8 cellular contexts compared by ENCODE assay signal in the genomic region with DNA sequence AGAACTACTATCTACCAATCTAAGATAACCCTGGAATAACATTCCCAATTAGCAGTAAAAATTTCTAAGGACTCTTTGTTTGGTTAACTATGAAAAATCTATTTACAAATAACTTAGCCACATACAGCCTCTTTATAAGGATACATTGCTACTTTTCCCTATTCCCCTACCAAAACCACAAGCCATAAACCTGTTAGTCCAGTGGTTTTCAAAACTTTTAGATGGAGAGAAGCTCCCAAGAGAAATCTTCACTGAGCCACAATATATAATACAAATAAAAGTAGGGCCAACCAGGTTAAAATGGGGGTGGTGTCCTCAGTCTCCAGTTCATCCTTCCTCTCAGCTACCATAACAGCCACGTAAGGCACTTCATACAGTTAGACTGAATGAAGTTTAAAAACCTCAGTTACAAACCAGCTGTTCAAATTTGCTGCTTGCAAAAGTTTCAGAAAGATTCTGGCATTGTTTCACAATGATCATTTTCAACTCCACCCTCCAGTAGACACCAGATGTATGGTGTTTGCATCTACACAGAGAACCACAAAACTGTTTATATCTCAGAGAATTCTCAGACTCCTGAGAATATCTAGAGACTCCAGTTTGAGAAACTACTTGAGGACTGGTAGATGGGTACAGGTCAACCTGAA. TPM values are rescaled to one million over a fixed set of nuclear protein-coding genes. Genes with fewer than 3 reads are reported as not detected.
DNase-seq lines count a peak whose midpoint lies in the region; ATAC-seq and TF ChIP-seq lines count a peak whose summit lies in the region.

No MANE protein-coding gene starts in this region.

- DNase-seq in AG20443 (ENCODE audit: low spot score) (peak; percentile 45), inferior parietal cortex (ENCODE audit: extremely low spot score) (no peak), HuH-7.5 (ENCODE audit: low spot score) (no peak)
- no peak for DNase-seq in activated CD4-positive, CD25-positive, alpha-beta regulatory T cell (lab: John Stamatoyannopoulos, UW)

- peak overlapping the region; percentile 74 for H3K27ac Mint-ChIP-seq in activated T-helper 17 cell treated with anti-CD3 and anti-CD28 coated beads, Interleukin-2, amount 50 U/mL, for 72 hours

- no peaks in the 10 kb centered on the region for H3K27me3 Mint-ChIP-seq in activated T-helper 17 cell treated with anti-CD3 and anti-CD28 coated beads, Interleukin-2, amount 50 U/mL, for 72 hours

- peaks cover 51% of the 10 kb centered on the region for H3K4me1 Mint-ChIP-seq in activated T-helper 17 cell treated with anti-CD3 and anti-CD28 coated beads, Interleukin-2, amount 50 U/mL, for 72 hours

- ATAC-seq in GM19351 (IDR thresholded peaks at IDR 0.05; ENCODE audit: unreplicated experiment) (peak; percentile 78), HG03108 (IDR thresholded peaks at IDR 0.05; ENCODE audit: unreplicated experiment) (peak; percentile 90), SK-N-SH treated with all-trans-retinoic acid at 6 μM for 48 hours (no peak)
- ATAC-seq in activated T-helper 17 cell treated with anti-CD3 and anti-CD28 coated beads, Interleukin-2, amount 50 U/mL, for 72 hours (replicated peaks), result peak; percentile 28

- H3K4me3 Mint-ChIP-seq in activated T-helper 17 cell treated with anti-CD3 and anti-CD28 coated beads, Interleukin-2, amount 50 U/mL, for 72 hours, result peak overlapping the region; percentile 51

- no peaks in the 10 kb centered on the region for H3K9me3 Mint-ChIP-seq in activated T-helper 17 cell treated with anti-CD3 and anti-CD28 coated beads, Interleukin-2, amount 50 U/mL, for 72 hours

- H3K36me3 Mint-ChIP-seq in activated T-helper 17 cell treated with anti-CD3 and anti-CD28 coated beads, Interleukin-2, amount 50 U/mL, for 72 hours (ENCODE audit: low read depth), result peaks cover 63% of the 10 kb centered on the region

TF ChIP-seq in SK-N-SH treated with all-trans-retinoic acid at 6 μM for 48 hours, 23 proteins besides CTCF, POLR2A, EP300 and RAD21:
- TF ChIP-seq, protein P1, sequence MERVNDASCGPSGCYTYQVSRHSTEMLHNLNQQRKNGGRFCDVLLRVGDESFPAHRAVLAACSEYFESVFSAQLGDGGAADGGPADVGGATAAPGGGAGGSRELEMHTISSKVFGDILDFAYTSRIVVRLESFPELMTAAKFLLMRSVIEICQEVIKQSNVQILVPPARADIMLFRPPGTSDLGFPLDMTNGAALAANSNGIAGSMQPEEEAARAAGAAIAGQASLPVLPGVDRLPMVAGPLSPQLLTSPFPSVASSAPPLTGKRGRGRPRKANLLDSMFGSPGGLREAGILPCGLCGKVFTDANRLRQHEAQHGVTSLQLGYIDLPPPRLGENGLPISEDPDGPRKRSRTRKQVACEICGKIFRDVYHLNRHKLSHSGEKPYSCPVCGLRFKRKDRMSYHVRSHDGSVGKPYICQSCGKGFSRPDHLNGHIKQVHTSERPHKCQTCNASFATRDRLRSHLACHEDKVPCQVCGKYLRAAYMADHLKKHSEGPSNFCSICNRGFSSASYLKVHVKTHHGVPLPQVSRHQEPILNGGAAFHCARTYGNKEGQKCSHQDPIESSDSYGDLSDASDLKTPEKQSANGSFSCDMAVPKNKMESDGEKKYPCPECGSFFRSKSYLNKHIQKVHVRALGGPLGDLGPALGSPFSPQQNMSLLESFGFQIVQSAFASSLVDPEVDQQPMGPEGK (CRISPR knock-in tag; IDR thresholded peaks at IDR 0.05; ENCODE audit: borderline replicate concordance), result no peak
- TF ChIP-seq, protein P2, sequence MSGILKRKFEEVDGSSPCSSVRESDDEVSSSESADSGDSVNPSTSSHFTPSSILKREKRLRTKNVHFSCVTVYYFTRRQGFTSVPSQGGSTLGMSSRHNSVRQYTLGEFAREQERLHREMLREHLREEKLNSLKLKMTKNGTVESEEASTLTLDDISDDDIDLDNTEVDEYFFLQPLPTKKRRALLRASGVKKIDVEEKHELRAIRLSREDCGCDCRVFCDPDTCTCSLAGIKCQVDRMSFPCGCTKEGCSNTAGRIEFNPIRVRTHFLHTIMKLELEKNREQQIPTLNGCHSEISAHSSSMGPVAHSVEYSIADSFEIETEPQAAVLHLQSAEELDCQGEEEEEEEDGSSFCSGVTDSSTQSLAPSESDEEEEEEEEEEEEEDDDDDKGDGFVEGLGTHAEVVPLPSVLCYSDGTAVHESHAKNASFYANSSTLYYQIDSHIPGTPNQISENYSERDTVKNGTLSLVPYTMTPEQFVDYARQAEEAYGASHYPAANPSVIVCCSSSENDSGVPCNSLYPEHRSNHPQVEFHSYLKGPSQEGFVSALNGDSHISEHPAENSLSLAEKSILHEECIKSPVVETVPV (CRISPR knock-in tag; IDR thresholded peaks at IDR 0.05), result no peak
- TF ChIP-seq PPARA (CRISPR knock-in tag; IDR thresholded peaks at IDR 0.05; ENCODE audit: borderline replicate concordance) (no peak), ZNF8 (CRISPR knock-in tag; IDR thresholded peaks at IDR 0.05) (no peak), ISL1 (CRISPR knock-in tag; IDR thresholded peaks at IDR 0.05) (no peak)
- TF ChIP-seq, protein P3, sequence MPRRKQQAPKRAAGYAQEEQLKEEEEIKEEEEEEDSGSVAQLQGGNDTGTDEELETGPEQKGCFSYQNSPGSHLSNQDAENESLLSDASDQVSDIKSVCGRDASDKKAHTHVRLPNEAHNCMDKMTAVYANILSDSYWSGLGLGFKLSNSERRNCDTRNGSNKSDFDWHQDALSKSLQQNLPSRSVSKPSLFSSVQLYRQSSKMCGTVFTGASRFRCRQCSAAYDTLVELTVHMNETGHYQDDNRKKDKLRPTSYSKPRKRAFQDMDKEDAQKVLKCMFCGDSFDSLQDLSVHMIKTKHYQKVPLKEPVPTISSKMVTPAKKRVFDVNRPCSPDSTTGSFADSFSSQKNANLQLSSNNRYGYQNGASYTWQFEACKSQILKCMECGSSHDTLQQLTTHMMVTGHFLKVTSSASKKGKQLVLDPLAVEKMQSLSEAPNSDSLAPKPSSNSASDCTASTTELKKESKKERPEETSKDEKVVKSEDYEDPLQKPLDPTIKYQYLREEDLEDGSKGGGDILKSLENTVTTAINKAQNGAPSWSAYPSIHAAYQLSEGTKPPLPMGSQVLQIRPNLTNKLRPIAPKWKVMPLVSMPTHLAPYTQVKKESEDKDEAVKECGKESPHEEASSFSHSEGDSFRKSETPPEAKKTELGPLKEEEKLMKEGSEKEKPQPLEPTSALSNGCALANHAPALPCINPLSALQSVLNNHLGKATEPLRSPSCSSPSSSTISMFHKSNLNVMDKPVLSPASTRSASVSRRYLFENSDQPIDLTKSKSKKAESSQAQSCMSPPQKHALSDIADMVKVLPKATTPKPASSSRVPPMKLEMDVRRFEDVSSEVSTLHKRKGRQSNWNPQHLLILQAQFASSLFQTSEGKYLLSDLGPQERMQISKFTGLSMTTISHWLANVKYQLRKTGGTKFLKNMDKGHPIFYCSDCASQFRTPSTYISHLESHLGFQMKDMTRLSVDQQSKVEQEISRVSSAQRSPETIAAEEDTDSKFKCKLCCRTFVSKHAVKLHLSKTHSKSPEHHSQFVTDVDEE (CRISPR knock-in tag; IDR thresholded peaks at IDR 0.05), result no peak
TF ChIP-seq in SK-N-SH treated with all-trans-retinoic acid at 6 μM for 48 hours: peak in this region for 0.

RNA-seq across cellular contexts. Expression of a gene that starts 26.0 kb away (rescaled TPM):
- 100 to 1,000 TPM in 1 of 2 donors, 10 to 100 TPM in 1; 98.7 to 116 TPM for total RNA-seq in activated T-helper 17 cell treated with anti-CD3 and anti-CD28 coated beads, Interleukin-2, amount 50 U/mL, for 72 hours
